27 cellular contexts compared by ENCODE assay signal in the genomic region with DNA sequence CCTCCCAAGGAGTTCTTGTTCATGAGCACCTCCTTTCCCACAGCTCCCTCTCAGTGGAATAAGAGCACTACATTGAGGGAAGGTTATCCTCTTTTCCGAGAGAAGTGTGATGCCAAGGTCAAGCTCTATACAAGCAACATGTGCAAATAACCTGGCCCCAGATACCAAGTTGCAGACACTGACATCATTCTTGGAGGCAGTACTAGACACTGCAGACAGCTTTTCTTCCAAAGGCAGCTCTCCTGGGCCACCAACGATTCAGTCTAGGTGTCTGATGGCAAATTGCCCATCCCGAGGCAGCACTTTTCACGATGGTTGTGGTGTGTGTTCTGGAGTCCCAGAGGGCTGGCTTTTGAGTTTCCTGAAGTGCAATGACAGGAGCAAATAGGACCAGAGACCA.
"Had no signal": no experiment of that assay in that cellular context is flagged by ENCODE, and none has a peak within 500 bp of the region (broad histone marks: within the 10 kb centered on the region; RNA-seq: fewer than 3 reads in every experiment).

No MANE protein-coding gene starts in this region.

- H3K4me1 Mint-ChIP-seq: activated CD4-positive, alpha-beta T cell treated with anti-CD3 and anti-CD28 coated beads, Interleukin-2, amount 10 ng/mL, durations not matched to agents 7 days and 5 days; activated naive CD4-positive, alpha-beta T cell treated with anti-CD3 and anti-CD28 coated beads, Interleukin-2, amount 50 U/mL, for 24 hours; brain; immature natural killer cell; naive thymus-derived CD4-positive, alpha-beta T cell; neural crest cell; stimulated activated naive B cell treated with anti-CD40 and anti-IgM and Interleukin-4, amounts not matched to agents 10 μg/mL and 1 μg/mL and 100 μg/mL, for 72 hours had no signal

- H3K79me2 ChIP-seq: hepatocyte had no signal

- H3K4me3 Mint-ChIP-seq: activated CD4-positive, alpha-beta T cell treated with anti-CD3 and anti-CD28 coated beads, Interleukin-2, amount 10 ng/mL, durations not matched to agents 7 days and 5 days; activated CD8-positive, alpha-beta T cell treated with anti-CD3 and anti-CD28 coated beads, Interleukin-2, amount 10 ng/mL, durations not matched to agents 7 days and 5 days; activated naive CD4-positive, alpha-beta T cell treated with anti-CD3 and anti-CD28 coated beads, Interleukin-2, amount 50 U/mL, for 24 hours; brain; immature natural killer cell; naive thymus-derived CD4-positive, alpha-beta T cell; neural crest cell; stimulated activated naive B cell treated with anti-CD40 and anti-IgM and Interleukin-4, amounts not matched to agents 10 μg/mL and 1 μg/mL and 100 μg/mL, for 72 hours had no signal

- H3K4me1 ChIP-seq: foreskin keratinocyte, left ventricle myocardium inferior, testis, vagina had no signal

- H3K36me3 ChIP-seq: left ventricle myocardium inferior, vagina, WERI-Rb-1 had no signal

- H3K9me3 Mint-ChIP-seq: activated CD4-positive, alpha-beta T cell treated with anti-CD3 and anti-CD28 coated beads, Interleukin-2, amount 10 ng/mL, durations not matched to agents 7 days and 5 days; activated naive CD4-positive, alpha-beta T cell treated with anti-CD3 and anti-CD28 coated beads, Interleukin-2, amount 50 U/mL, for 24 hours; brain; neural crest cell; stimulated activated naive B cell treated with anti-CD40 and anti-IgM and Interleukin-4, amounts not matched to agents 10 μg/mL and 1 μg/mL and 100 μg/mL, for 72 hours had no signal

- ATAC-seq: activated CD8-positive, alpha-beta T cell treated with anti-CD3 and anti-CD28 coated beads, Interleukin-2, amount 10 ng/mL, durations not matched to agents 7 days and 5 days; foreskin keratinocyte; naive thymus-derived CD4-positive, alpha-beta T cell; sciatic nerve had no signal

- H2AFZ ChIP-seq: hepatocyte had no signal

- H3K27me3 Mint-ChIP-seq: activated CD4-positive, alpha-beta T cell treated with anti-CD3 and anti-CD28 coated beads, Interleukin-2, amount 10 ng/mL, durations not matched to agents 7 days and 5 days; activated naive CD4-positive, alpha-beta T cell treated with anti-CD3 and anti-CD28 coated beads, Interleukin-2, amount 50 U/mL, for 24 hours; brain; naive thymus-derived CD4-positive, alpha-beta T cell; stimulated activated naive B cell treated with anti-CD40 and anti-IgM and Interleukin-4, amounts not matched to agents 10 μg/mL and 1 μg/mL and 100 μg/mL, for 72 hours had no signal

- H3K4me3 ChIP-seq: hepatocyte, left ventricle myocardium inferior, smooth muscle cell, testis, vagina had no signal

- H3K27ac ChIP-seq: foreskin keratinocyte, hepatocyte, left ventricle myocardium inferior, testis, vagina, WERI-Rb-1 had no signal

- H3K27ac Mint-ChIP-seq: activated CD4-positive, alpha-beta T cell treated with anti-CD3 and anti-CD28 coated beads, Interleukin-2, amount 10 ng/mL, durations not matched to agents 7 days and 5 days; activated CD8-positive, alpha-beta T cell treated with anti-CD3 and anti-CD28 coated beads, Interleukin-2, amount 10 ng/mL, durations not matched to agents 7 days and 5 days; activated naive CD4-positive, alpha-beta T cell treated with anti-CD3 and anti-CD28 coated beads, Interleukin-2, amount 50 U/mL, for 24 hours; brain; immature natural killer cell; naive thymus-derived CD4-positive, alpha-beta T cell; stimulated activated naive B cell treated with anti-CD40 and anti-IgM and Interleukin-4, amounts not matched to agents 10 μg/mL and 1 μg/mL and 100 μg/mL, for 72 hours had no signal

- H3K4me2 ChIP-seq: hepatocyte, smooth muscle cell had no signal

- H3K27me3 ChIP-seq: foreskin keratinocyte, hepatocyte, testis, vagina had no signal

- DNase-seq: activated CD4-positive, alpha-beta T cell treated with anti-CD3 and anti-CD28 coated beads, Interleukin-2, amount 10 ng/mL, durations not matched to agents 7 days and 5 days; activated CD4-positive, CD25-positive, alpha-beta regulatory T cell treated with anti-CD3 and anti-CD28 coated beads, Interleukin-2, amount 50 U/mL, for 72 hours; activated CD8-positive, alpha-beta T cell treated with anti-CD3 and anti-CD28 coated beads, Interleukin-2, amount 10 ng/mL, durations not matched to agents 7 days and 5 days; activated gamma-delta T cell treated with Interleukin-2 at 50 U/mL for 16 hours; activated T-cell treated with anti-CD3 and anti-CD28 coated beads, Interleukin-2, amount 50 U/mL, for 1 hour; aorta; caudate nucleus; effector memory CD4-positive, alpha-beta T cell; foreskin keratinocyte; glutamatergic neuron; immature natural killer cell; kidney glomerular epithelial cell; left ventricle myocardium inferior; naive thymus-derived CD4-positive, alpha-beta T cell; occipital lobe; posterior cingulate gyrus; stimulated activated CD4-positive, alpha-beta T cell treated with anti-CD3 and anti-CD28 coated beads, Interleukin-15, amount 100 ng/mL, for 24 hours; stimulated activated naive B cell treated with anti-CD40 and anti-IgM and Interleukin-4, amounts not matched to agents 10 μg/mL and 1 μg/mL and 100 μg/mL, for 72 hours; testis; WERI-Rb-1 had no signal

- H3K36me3 Mint-ChIP-seq: activated naive CD4-positive, alpha-beta T cell treated with anti-CD3 and anti-CD28 coated beads, Interleukin-2, amount 50 U/mL, for 24 hours; brain; immature natural killer cell; naive thymus-derived CD4-positive, alpha-beta T cell; stimulated activated naive B cell treated with anti-CD40 and anti-IgM and Interleukin-4, amounts not matched to agents 10 μg/mL and 1 μg/mL and 100 μg/mL, for 72 hours had no signal
